Comparison of ENCODE assay signal across 8 cellular contexts in the genomic region with DNA sequence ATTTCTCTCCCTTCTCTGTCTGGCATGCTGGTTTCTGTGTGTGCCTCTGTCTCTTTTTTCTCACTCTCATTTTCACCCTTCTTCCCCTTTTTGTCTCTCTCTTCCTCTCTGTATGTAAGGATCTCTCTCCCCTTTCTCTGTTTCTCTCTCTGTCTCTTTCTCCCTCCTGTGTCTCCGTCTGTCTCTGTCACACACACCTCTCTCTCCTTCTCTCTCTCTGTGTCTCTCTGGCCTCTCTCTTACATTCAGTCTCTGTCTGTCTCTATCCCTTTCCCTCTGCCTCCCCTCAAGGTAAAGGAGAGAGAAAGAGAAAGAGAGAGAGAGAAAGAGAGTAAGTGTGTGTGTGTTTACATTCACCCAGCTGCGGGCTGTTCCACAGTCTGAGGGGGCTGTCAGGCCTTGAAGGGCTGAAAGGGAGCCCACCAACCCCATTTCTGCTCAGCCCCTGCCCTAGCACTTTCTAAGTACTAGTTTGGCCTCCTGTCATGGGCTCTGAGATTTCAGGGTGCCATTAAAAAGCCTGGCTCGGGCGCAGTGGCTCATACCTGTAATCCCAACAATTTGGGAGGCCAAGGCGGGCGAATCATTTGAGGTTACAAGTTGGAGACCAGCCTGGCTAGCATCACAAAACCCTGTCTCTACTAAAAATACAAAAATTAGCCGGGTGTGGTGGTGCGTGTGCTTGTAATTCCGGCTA. TPM values are rescaled to one million over a fixed set of nuclear protein-coding genes. Genes with fewer than 3 reads are reported as not detected.
DNase-seq lines count a peak whose midpoint lies in the region; ATAC-seq and TF ChIP-seq lines count a peak whose summit lies in the region.

No MANE protein-coding gene starts in this region.

- in situ Hi-C loops in Panc1 (cut with HindIII; ENCODE audit: low pct_unique_long_range_greater_than_20kb, low sequenced_read_pairs), result no loop called here

- POLR2A ChIA-PET in Panc1 (lab: Charles Lee), result no interaction called here

- intact Hi-C loops in Panc1 (cut with micrococcal nuclease; ENCODE audit: unreplicated experiment), result no loop called here

- peaks cover 4% of the 10 kb centered on the region; the same call in 1 of the 2 replicates for H3K4me1 ChIP-seq in Panc1 (ENCODE audit: control insufficient read depth, insufficient read depth, low read length)
- H3K4me1 ChIP-seq in thymus (ENCODE audit: control insufficient read depth, insufficient read depth, low read length), result no peaks in the 10 kb centered on the region

- CTCF ChIA-PET in activated CD8-positive, alpha-beta memory T cell treated with anti-CD3 and anti-CD28 coated beads, Interleukin-2, amount 10 ng/mL, durations not matched to agents 7 days and 5 days (lab: Charles Lee), result interaction anchor here (0.7 to 1.4 kb wide), 7 partner anchors 9 to 118 kb away, joined by 3 to 9 read pairs (median 4); no protein-coding TSS in a partner anchor
- CTCF ChIA-PET in Panc1 (lab: Charles Lee), result interaction anchor here (0.5 to 0.9 kb wide), 4 partner anchors 9 to 676 kb away, joined by 3 to 9 read pairs (median 4); no protein-coding TSS in a partner anchor

- BruUV-seq in Panc1 (replicated peaks; lab: Mats Ljungman, UMichigan), result no TSS peak

- H3K4me3 ChIP-seq in Panc1 (ENCODE audit: low read depth in 2 of 2, low read length in 2 of 2) (peak overlapping the region; percentile 49 to 73), thymus (ENCODE audit: low read length) (peak overlapping the region; percentile 45)

- H3K27ac ChIP-seq in Panc1 (ENCODE audit: low read length), result peak overlapping the region; percentile 57
- peak overlapping the region; percentile 90 for H3K27ac ChIP-seq in thymus (ENCODE audit: low read depth)

- peak overlapping the region; percentile 88 for H3K4me3 Mint-ChIP-seq in activated CD8-positive, alpha-beta memory T cell treated with anti-CD3 and anti-CD28 coated beads, Interleukin-2, amount 10 ng/mL, durations not matched to agents 7 days and 5 days
- peak overlapping the region; percentile 83 for H3K4me3 Mint-ChIP-seq in glutamatergic neuron (ENCODE audit: unreplicated experiment)

- H3K27me3 Mint-ChIP-seq in activated CD8-positive, alpha-beta memory T cell treated with anti-CD3 and anti-CD28 coated beads, Interleukin-2, amount 10 ng/mL, durations not matched to agents 7 days and 5 days, result no peaks in the 10 kb centered on the region
- peaks cover 5% of the 10 kb centered on the region for H3K27me3 Mint-ChIP-seq in glutamatergic neuron (ENCODE audit: unreplicated experiment)

- peaks cover 16% of the 10 kb centered on the region for H3K4me1 Mint-ChIP-seq in activated CD8-positive, alpha-beta memory T cell treated with anti-CD3 and anti-CD28 coated beads, Interleukin-2, amount 10 ng/mL, durations not matched to agents 7 days and 5 days
- H3K4me1 Mint-ChIP-seq in glutamatergic neuron (ENCODE audit: low read depth, unreplicated experiment), result peaks cover 6% of the 10 kb centered on the region

- ATAC-seq in activated CD8-positive, alpha-beta memory T cell treated with anti-CD3 and anti-CD28 coated beads, Interleukin-2, amount 10 ng/mL, durations not matched to agents 7 days and 5 days, result peak; percentile 8
- ATAC-seq in Panc1 (peak; percentile 62), HG02885 (IDR thresholded peaks at IDR 0.05; ENCODE audit: poor library complexity, unreplicated experiment) (no peak), HG03196 (IDR thresholded peaks at IDR 0.05; ENCODE audit: unreplicated experiment) (no peak)

- H3K27me3 ChIP-seq in Panc1 (ENCODE audit: control insufficient read depth, insufficient read depth, low read length), result no peaks in the 10 kb centered on the region
- H3K27me3 ChIP-seq in thymus (ENCODE audit: control insufficient read depth, insufficient read depth), result no peaks in the 10 kb centered on the region

- H3K27ac Mint-ChIP-seq in activated CD8-positive, alpha-beta memory T cell treated with anti-CD3 and anti-CD28 coated beads, Interleukin-2, amount 10 ng/mL, durations not matched to agents 7 days and 5 days, result peak overlapping the region; percentile 88
- H3K27ac Mint-ChIP-seq in glutamatergic neuron (ENCODE audit: unreplicated experiment), result peak overlapping the region; percentile 97

- H3K9me3 ChIP-seq in Panc1 (ENCODE audit: control insufficient read depth, insufficient read depth, low read depth, low read length), result no peaks in the 10 kb centered on the region
- no peaks in the 10 kb centered on the region for H3K9me3 ChIP-seq in thymus (ENCODE audit: control insufficient read depth)

- H3K36me3 Mint-ChIP-seq in activated CD8-positive, alpha-beta memory T cell treated with anti-CD3 and anti-CD28 coated beads, Interleukin-2, amount 10 ng/mL, durations not matched to agents 7 days and 5 days, result no peaks in the 10 kb centered on the region
- no peaks in the 10 kb centered on the region for H3K36me3 Mint-ChIP-seq in glutamatergic neuron (ENCODE audit: unreplicated experiment)

- TF ChIP-seq CTCF in Panc1 (IDR thresholded peaks at IDR 0.05) (no peak), glutamatergic neuron (IDR thresholded peaks at IDR 0.05; ENCODE audit: partially characterized antibody, unreplicated experiment) (no peak)

- 79% methylated on average over 9 of the region's 9 CpGs for WGBS in thymus

- DNase-seq in activated CD8-positive, alpha-beta memory T cell treated with anti-CD3 and anti-CD28 coated beads, Interleukin-2, amount 10 ng/mL, durations not matched to agents 7 days and 5 days, result no peak
- no peak for DNase-seq in activated CD8-positive, alpha-beta memory T cell treated with anti-CD3 and anti-CD28 coated beads, Interleukin-2, amount 50 U/mL, for 4 hours
- DNase-seq in Panc1 (ENCODE audit: low read depth, low spot score), result no peak
- no peak for DNase-seq in glutamatergic neuron
- no peak for DNase-seq in GOT3 (lab: John Stamatoyannopoulos, UW)

- H3K36me3 ChIP-seq in Panc1 (ENCODE audit: control insufficient read depth, insufficient read depth, low read length), result no peaks in the 10 kb centered on the region
- no peaks in the 10 kb centered on the region for H3K36me3 ChIP-seq in thymus (ENCODE audit: control insufficient read depth, insufficient read depth)

- no peaks in the 10 kb centered on the region for H3K9me3 Mint-ChIP-seq in activated CD8-positive, alpha-beta memory T cell treated with anti-CD3 and anti-CD28 coated beads, Interleukin-2, amount 10 ng/mL, durations not matched to agents 7 days and 5 days (ENCODE audit: low read depth)
- H3K9me3 Mint-ChIP-seq in glutamatergic neuron (ENCODE audit: unreplicated experiment), result peaks cover 10% of the 10 kb centered on the region

RNA-seq across cellular contexts. Expression of gene TSPYL2, which starts 9.6 kb away (rescaled TPM):
- total RNA-seq in activated CD8-positive, alpha-beta memory T cell treated with anti-CD3 and anti-CD28 coated beads, Interleukin-2, amount 10 ng/mL, durations not matched to agents 7 days and 5 days, result 10 to 100 TPM; 19.3 to 29.5 TPM
- total RNA-seq in Panc1 (2021; ENCODE audit: unreplicated experiment) (25.0 TPM), glutamatergic neuron (ENCODE audit: unreplicated experiment) (10.2 TPM)
- 22.7 TPM for polyA plus RNA-seq in Panc1 (2012; ENCODE audit: insufficient read length)
- polyA plus RNA-seq in thymus, result 256 TPM

RNA-seq across cellular contexts. Expression of gene KANTR, which starts 21.4 kb away (rescaled TPM):
- 10 to 100 TPM in 1 of 2 experiments, 1 to 10 TPM in 1; 6.2 to 14.4 TPM for total RNA-seq in activated CD8-positive, alpha-beta memory T cell treated with anti-CD3 and anti-CD28 coated beads, Interleukin-2, amount 10 ng/mL, durations not matched to agents 7 days and 5 days
- total RNA-seq in Panc1 (2021; ENCODE audit: unreplicated experiment) (6.8 TPM), glutamatergic neuron (ENCODE audit: unreplicated experiment) (20.0 TPM)
- 3.2 TPM for polyA plus RNA-seq in Panc1 (2012; ENCODE audit: insufficient read length)
- polyA plus RNA-seq in thymus, result 16.6 TPM

RNA-seq across cellular contexts. Expression of gene GPR173, which starts 24.0 kb away (rescaled TPM):
- total RNA-seq in activated CD8-positive, alpha-beta memory T cell treated with anti-CD3 and anti-CD28 coated beads, Interleukin-2, amount 10 ng/mL, durations not matched to agents 7 days and 5 days, result under 1 TPM in 1 of 2 experiments, not detected in 1; 0.20 TPM
- total RNA-seq in Panc1 (2021; ENCODE audit: unreplicated experiment) (0.13 TPM), glutamatergic neuron (ENCODE audit: unreplicated experiment) (85.3 TPM)
- 0.08 TPM for polyA plus RNA-seq in Panc1 (2012; ENCODE audit: insufficient read length)
- polyA plus RNA-seq in thymus, result 1.5 TPM

Comparison
In these comparisons a context has a peak if more than half of its experiments do, and no peak if none do; other contexts are left out.
1. ATAC-seq: peak in activated CD8-positive, alpha-beta memory T cell treated with anti-CD3 and anti-CD28 coated beads, Interleukin-2, amount 10 ng/mL, durations not matched to agents 7 days and 5 days (single experiment) and Panc1 (single experiment); none in HG02885 (single experiment) and HG03196 (single experiment).
2. RNA of gene GPR173, which starts 24.0 kb away (total RNA-seq): 85.3 TPM in glutamatergic neuron (single experiment); 0.20 TPM in activated CD8-positive, alpha-beta memory T cell treated with anti-CD3 and anti-CD28 coated beads, Interleukin-2, amount 10 ng/mL, durations not matched to agents 7 days and 5 days and 0.13 TPM in Panc1 (single experiment); every median in the first group is over 10 times any median in the second.